27 cellular contexts compared by ENCODE assay signal in the genomic region with DNA sequence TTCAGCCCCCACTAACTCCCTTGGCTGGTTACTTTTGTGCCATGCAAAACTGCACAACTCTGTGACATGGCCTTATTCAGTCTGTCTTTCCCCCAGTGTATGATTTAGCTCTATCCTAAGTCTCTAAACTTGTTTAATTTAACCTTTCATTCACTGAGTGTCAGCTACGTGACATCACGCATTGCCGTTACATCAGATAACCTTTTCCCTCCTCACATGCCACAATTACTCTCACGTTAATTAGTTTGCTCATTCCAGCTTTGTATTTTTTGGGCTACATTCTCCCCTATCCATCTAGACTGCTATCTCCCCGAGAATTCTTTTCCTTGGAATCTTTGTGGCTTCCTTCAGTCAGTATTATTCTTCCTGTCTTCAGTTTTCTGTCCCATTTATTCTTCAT. TPM values are rescaled to one million over a fixed set of nuclear protein-coding genes. Genes with fewer than 3 reads are reported as not detected.
DNase-seq lines count a peak whose midpoint lies in the region; ATAC-seq, FAIRE-seq and TF ChIP-seq lines count a peak whose summit lies in the region.
"Had no signal": no experiment of that assay in that cellular context is flagged by ENCODE, and none has a peak within 500 bp of the region (broad histone marks: within the 10 kb centered on the region; RNA-seq: fewer than 3 reads in every experiment).

No MANE protein-coding gene starts in this region.

- TF ChIP-seq POLR2A in H54 (IDR thresholded peaks at IDR 0.05; ENCODE audit: low read depth, low read length) = no peak

- POLR2A ChIA-PET in activated CD8-positive, alpha-beta T cell treated with anti-CD3 and anti-CD28 coated beads for 36 hours (lab: Charles Lee) = interaction anchor here (1.0 kb wide), 1 partner anchor 39 kb away, joined by 5 read pairs; no protein-coding TSS in a partner anchor
- POLR2A ChIA-PET in activated CD8-positive, alpha-beta T cell treated with anti-CD3 and anti-CD28 coated beads, Interleukin-2, amount 10 ng/mL, durations not matched to agents 7 days and 5 days (lab: Charles Lee) = no interaction called here

- peak overlapping the region; percentile 47 for H3K27ac Mint-ChIP-seq in activated CD8-positive, alpha-beta T cell treated with anti-CD3 and anti-CD28 coated beads for 36 hours
- no peak overlapping the region for H3K27ac Mint-ChIP-seq in activated CD8-positive, alpha-beta T cell treated with anti-CD3 and anti-CD28 coated beads, Interleukin-2, amount 10 ng/mL, durations not matched to agents 7 days and 5 days
- H3K27ac Mint-ChIP-seq in activated T-helper 2 cell treated with anti-CD3 and anti-CD28 coated beads, Interferon-gamma antibody, Interleukin-2, Interleukin-4, amounts not matched to agents 10 μg/mL and 5 μg/mL and 100 μg/mL, durations not matched to agents 14 hours and 24 hours and 36 hours = peak overlapping the region; percentile 11
- H3K27ac Mint-ChIP-seq in stimulated activated naive CD8-positive, alpha-beta T cell treated with anti-CD3 and anti-CD28 coated beads, Interleukin-15, amount 100 ng/mL, for 72 hours = peak overlapping the region; percentile 42 to 66
- H3K27ac Mint-ChIP-seq: IgD-negative memory B cell had no signal

- peaks cover 46% of the 10 kb centered on the region for H3K4me1 Mint-ChIP-seq in activated CD8-positive, alpha-beta T cell treated with anti-CD3 and anti-CD28 coated beads for 36 hours (ENCODE audit: low read depth)
- H3K4me1 Mint-ChIP-seq in activated CD8-positive, alpha-beta T cell treated with anti-CD3 and anti-CD28 coated beads, Interleukin-2, amount 10 ng/mL, durations not matched to agents 7 days and 5 days (ENCODE audit: low read depth) = peaks cover 18% of the 10 kb centered on the region
- H3K4me1 Mint-ChIP-seq in activated T-helper 2 cell treated with anti-CD3 and anti-CD28 coated beads, Interferon-gamma antibody, Interleukin-2, Interleukin-4, amounts not matched to agents 10 μg/mL and 5 μg/mL and 100 μg/mL, durations not matched to agents 14 hours and 24 hours and 36 hours (ENCODE audit: low read depth) = peaks cover 35% of the 10 kb centered on the region
- peaks cover 42% of the 10 kb centered on the region for H3K4me1 Mint-ChIP-seq in stimulated activated naive CD8-positive, alpha-beta T cell treated with anti-CD3 and anti-CD28 coated beads, Interleukin-15, amount 100 ng/mL, for 72 hours

- CTCF ChIA-PET in activated CD8-positive, alpha-beta T cell treated with anti-CD3 and anti-CD28 coated beads for 36 hours (lab: Charles Lee) = interaction anchor here (0.9 to 1.3 kb wide), 2 partner anchors 14 to 74 kb away, joined by 3 to 4 read pairs; no protein-coding TSS in a partner anchor
- CTCF ChIA-PET in activated CD8-positive, alpha-beta T cell treated with anti-CD3 and anti-CD28 coated beads, Interleukin-2, amount 10 ng/mL, durations not matched to agents 7 days and 5 days (lab: Charles Lee) = interaction anchor here (2.0 to 2.3 kb wide), 2 partner anchors 74 to 120 kb away, joined by 6 read pairs; no protein-coding TSS in a partner anchor

- peaks cover 21% of the 10 kb centered on the region for H3K36me3 Mint-ChIP-seq in activated CD8-positive, alpha-beta T cell treated with anti-CD3 and anti-CD28 coated beads for 36 hours (ENCODE audit: low read depth)
- H3K36me3 Mint-ChIP-seq in activated CD8-positive, alpha-beta T cell treated with anti-CD3 and anti-CD28 coated beads, Interleukin-2, amount 10 ng/mL, durations not matched to agents 7 days and 5 days (ENCODE audit: low read depth) = peaks cover 35% of the 10 kb centered on the region
- H3K36me3 Mint-ChIP-seq in activated T-helper 2 cell treated with anti-CD3 and anti-CD28 coated beads, Interferon-gamma antibody, Interleukin-2, Interleukin-4, amounts not matched to agents 10 μg/mL and 5 μg/mL and 100 μg/mL, durations not matched to agents 14 hours and 24 hours and 36 hours (ENCODE audit: low read depth) = peaks cover 56% of the 10 kb centered on the region

- FAIRE-seq in H54 (lab: Jason Lieb, UNC) = peak; percentile 15

- intact Hi-C loops in activated CD8-positive, alpha-beta T cell treated with anti-CD3 and anti-CD28 coated beads for 36 hours (cut with micrococcal nuclease) = no loop called here
- intact Hi-C loops in activated T-helper 2 cell treated with anti-CD3 and anti-CD28 coated beads, Interferon-gamma antibody, Interleukin-2, Interleukin-4, amounts not matched to agents 10 μg/mL and 5 μg/mL and 100 μg/mL, durations not matched to agents 14 hours and 24 hours and 36 hours (cut with micrococcal nuclease) = loop anchor here (2.0 kb wide), 1 partner anchor 14 kb away; no protein-coding TSS in a partner anchor

- TF ChIP-seq CTCF in activated CD8-positive, alpha-beta T cell treated with anti-CD3 and anti-CD28 coated beads for 36 hours (IDR thresholded peaks at IDR 0.05) = no peak

- no peak overlapping the region for H3K27ac ChIP-seq in substantia nigra (ENCODE audit: low read depth, low read length, poor library complexity, severe bottlenecking)
- H3K27ac ChIP-seq: BLaER1, HL-60, SJSA1 had no signal

- H3K27me3 Mint-ChIP-seq in activated CD8-positive, alpha-beta T cell treated with anti-CD3 and anti-CD28 coated beads for 36 hours = no peaks in the 10 kb centered on the region
- H3K27me3 Mint-ChIP-seq in activated CD8-positive, alpha-beta T cell treated with anti-CD3 and anti-CD28 coated beads, Interleukin-2, amount 10 ng/mL, durations not matched to agents 7 days and 5 days (ENCODE audit: low read depth) = no peaks in the 10 kb centered on the region
- no peaks in the 10 kb centered on the region for H3K27me3 Mint-ChIP-seq in activated T-helper 2 cell treated with anti-CD3 and anti-CD28 coated beads, Interferon-gamma antibody, Interleukin-2, Interleukin-4, amounts not matched to agents 10 μg/mL and 5 μg/mL and 100 μg/mL, durations not matched to agents 14 hours and 24 hours and 36 hours (ENCODE audit: low read depth)
- H3K27me3 Mint-ChIP-seq in stimulated activated naive CD8-positive, alpha-beta T cell treated with anti-CD3 and anti-CD28 coated beads, Interleukin-15, amount 100 ng/mL, for 72 hours = no peaks in the 10 kb centered on the region
- H3K27me3 Mint-ChIP-seq: CD4-positive, CD25-positive, alpha-beta regulatory T cell; IgD-negative memory B cell had no signal

- no peaks in the 10 kb centered on the region for H3K9me3 Mint-ChIP-seq in activated CD8-positive, alpha-beta T cell treated with anti-CD3 and anti-CD28 coated beads for 36 hours
- H3K9me3 Mint-ChIP-seq in activated CD8-positive, alpha-beta T cell treated with anti-CD3 and anti-CD28 coated beads, Interleukin-2, amount 10 ng/mL, durations not matched to agents 7 days and 5 days (ENCODE audit: insufficient read depth) = no peaks in the 10 kb centered on the region
- H3K9me3 Mint-ChIP-seq in activated T-helper 2 cell treated with anti-CD3 and anti-CD28 coated beads, Interferon-gamma antibody, Interleukin-2, Interleukin-4, amounts not matched to agents 10 μg/mL and 5 μg/mL and 100 μg/mL, durations not matched to agents 14 hours and 24 hours and 36 hours = no peaks in the 10 kb centered on the region
- H3K9me3 Mint-ChIP-seq in stimulated activated naive CD8-positive, alpha-beta T cell treated with anti-CD3 and anti-CD28 coated beads, Interleukin-15, amount 100 ng/mL, for 72 hours = no peaks in the 10 kb centered on the region
- H3K9me3 Mint-ChIP-seq: CD4-positive, CD25-positive, alpha-beta regulatory T cell; IgD-negative memory B cell had no signal

- no peak overlapping the region for H3K4me3 Mint-ChIP-seq in activated CD8-positive, alpha-beta T cell treated with anti-CD3 and anti-CD28 coated beads for 36 hours
- H3K4me3 Mint-ChIP-seq in activated CD8-positive, alpha-beta T cell treated with anti-CD3 and anti-CD28 coated beads, Interleukin-2, amount 10 ng/mL, durations not matched to agents 7 days and 5 days = no peak overlapping the region
- no peak overlapping the region for H3K4me3 Mint-ChIP-seq in activated T-helper 2 cell treated with anti-CD3 and anti-CD28 coated beads, Interferon-gamma antibody, Interleukin-2, Interleukin-4, amounts not matched to agents 10 μg/mL and 5 μg/mL and 100 μg/mL, durations not matched to agents 14 hours and 24 hours and 36 hours (ENCODE audit: low read depth)
- no peak overlapping the region for H3K4me3 Mint-ChIP-seq in stimulated activated naive CD8-positive, alpha-beta T cell treated with anti-CD3 and anti-CD28 coated beads, Interleukin-15, amount 100 ng/mL, for 72 hours
- H3K4me3 Mint-ChIP-seq: CD4-positive, CD25-positive, alpha-beta regulatory T cell; IgD-negative memory B cell had no signal

- no peak for ATAC-seq in activated CD8-positive, alpha-beta T cell treated with anti-CD3 and anti-CD28 coated beads for 36 hours
- no peak for ATAC-seq in activated CD8-positive, alpha-beta T cell treated with anti-CD3 and anti-CD28 coated beads, Interleukin-2, amount 10 ng/mL, durations not matched to agents 7 days and 5 days
- ATAC-seq in stimulated activated naive CD8-positive, alpha-beta T cell treated with anti-CD3 and anti-CD28 coated beads, Interleukin-15, amount 100 ng/mL, for 72 hours = no peak
- ATAC-seq in HG03520 (IDR thresholded peaks at IDR 0.05; ENCODE audit: unreplicated experiment) = no peak
- no peak for ATAC-seq in GM21515 (IDR thresholded peaks at IDR 0.05; ENCODE audit: unreplicated experiment)

- no peak for DNase-seq in activated CD8-positive, alpha-beta T cell treated with anti-CD3 and anti-CD28 coated beads for 36 hours
- DNase-seq in activated CD8-positive, alpha-beta T cell treated with anti-CD3 and anti-CD28 coated beads, Interleukin-2, amount 10 ng/mL, durations not matched to agents 7 days and 5 days = no peak
- DNase-seq in H54 (ENCODE audit: insufficient read length, low spot score) (no peak), substantia nigra (lab: John Stamatoyannopoulos, UW) (no peak)
- no peak for DNase-seq in activated T-helper 2 cell treated with anti-CD3 and anti-CD28 coated beads, Interferon-gamma antibody, Interleukin-2, Interleukin-4, amounts not matched to agents 10 μg/mL and 5 μg/mL and 100 μg/mL, durations not matched to agents 14 hours and 24 hours and 36 hours (ENCODE audit: low spot score)
- no peak for DNase-seq in stimulated activated naive CD8-positive, alpha-beta T cell treated with anti-CD3 and anti-CD28 coated beads, Interleukin-15, amount 100 ng/mL, for 72 hours
- DNase-seq: CD4-positive, CD25-positive, alpha-beta regulatory T cell; DMS53; H7; NCI-H1092; NCI-H1417 treated with DMSO at 0.1 percent for 48 hours; NCI-H1694 treated with DMSO at 0.1 percent for 48 hours; NCI-H2081; NCI-H2227 treated with DMSO at 0.1 percent for 48 hours; NCI-H526 treated with DMSO at 0.1 percent for 48 hours; Right ventricle myocardium superior; RPMI8226 had no signal

RNA-seq across cellular contexts. Expression of a gene that starts 29.4 kb away (rescaled TPM):
- total RNA-seq in activated CD8-positive, alpha-beta T cell treated with anti-CD3 and anti-CD28 coated beads for 36 hours = not detected
- not detected for total RNA-seq in activated CD8-positive, alpha-beta T cell treated with anti-CD3 and anti-CD28 coated beads, Interleukin-2, amount 10 ng/mL, durations not matched to agents 7 days and 5 days
- total RNA-seq in activated T-helper 2 cell treated with anti-CD3 and anti-CD28 coated beads, Interferon-gamma antibody, Interleukin-2, Interleukin-4, amounts not matched to agents 10 μg/mL and 5 μg/mL and 100 μg/mL, durations not matched to agents 14 hours and 24 hours and 36 hours = not detected in 2 replicates
- total RNA-seq: A172; CD4-positive, CD25-positive, alpha-beta regulatory T cell; Daoy; G401; NCI-H460; Right ventricle myocardium superior; SJSA1 had no signal

RNA-seq across cellular contexts. Expression of a gene that starts 39.7 kb away (rescaled TPM):
- 10 to 100 TPM; 20.1 to 21.2 TPM for total RNA-seq in activated CD8-positive, alpha-beta T cell treated with anti-CD3 and anti-CD28 coated beads for 36 hours
- total RNA-seq in activated CD8-positive, alpha-beta T cell treated with anti-CD3 and anti-CD28 coated beads, Interleukin-2, amount 10 ng/mL, durations not matched to agents 7 days and 5 days = 10 to 100 TPM; 28.9 to 29.8 TPM
- total RNA-seq in activated T-helper 2 cell treated with anti-CD3 and anti-CD28 coated beads, Interferon-gamma antibody, Interleukin-2, Interleukin-4, amounts not matched to agents 10 μg/mL and 5 μg/mL and 100 μg/mL, durations not matched to agents 14 hours and 24 hours and 36 hours = 48.2 TPM in 2 replicates

RNA-seq across cellular contexts. Expression of a gene that starts 57.1 kb away (rescaled TPM):
- total RNA-seq in activated CD8-positive, alpha-beta T cell treated with anti-CD3 and anti-CD28 coated beads for 36 hours = 10 to 100 TPM; 21.2 to 21.3 TPM
- 10 to 100 TPM; 20.4 to 22.3 TPM for total RNA-seq in activated CD8-positive, alpha-beta T cell treated with anti-CD3 and anti-CD28 coated beads, Interleukin-2, amount 10 ng/mL, durations not matched to agents 7 days and 5 days
- total RNA-seq in activated T-helper 2 cell treated with anti-CD3 and anti-CD28 coated beads, Interferon-gamma antibody, Interleukin-2, Interleukin-4, amounts not matched to agents 10 μg/mL and 5 μg/mL and 100 μg/mL, durations not matched to agents 14 hours and 24 hours and 36 hours = 22.3 and 22.6 TPM in 2 replicates
